Comparison of ENCODE assay signal across 2 cellular contexts in the genomic region with DNA sequence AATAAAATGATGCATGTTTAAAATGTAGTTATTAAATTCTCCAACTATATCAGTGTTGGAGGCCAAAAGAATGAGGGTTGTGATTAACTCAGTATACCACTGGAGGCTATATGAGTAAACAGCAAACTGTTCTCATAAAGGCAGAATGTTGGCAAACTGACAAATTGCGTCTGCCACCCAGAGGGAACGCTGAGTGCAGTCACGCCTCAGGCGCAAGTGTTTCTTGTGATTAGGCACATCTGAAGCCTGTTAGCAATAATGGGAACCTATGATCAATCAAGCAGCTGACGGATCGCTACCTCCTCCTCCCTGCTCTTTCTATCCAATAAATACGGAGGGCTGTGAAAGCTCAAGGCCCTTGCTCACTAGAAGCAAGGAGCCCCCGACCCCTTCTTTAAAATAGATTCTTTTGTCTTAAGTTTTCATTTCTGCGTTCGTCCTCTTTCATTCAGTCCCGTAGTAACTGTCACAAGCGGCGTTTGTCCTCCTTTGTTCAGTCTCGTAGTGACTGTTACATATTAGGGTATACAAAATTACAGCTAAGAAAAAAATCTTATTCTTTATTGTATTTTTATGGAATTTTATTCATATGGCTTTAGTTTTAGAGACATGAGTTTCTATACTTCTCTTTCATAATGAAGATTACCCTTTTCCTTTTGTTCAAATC.
TF ChIP-seq lines count a peak whose summit lies in the region.

No MANE protein-coding gene starts in this region.

TF ChIP-seq in A549, 52 proteins besides CTCF, POLR2A, EP300 and RAD21:
- TF ChIP-seq FOSL2 (IDR thresholded peaks at IDR 0.05) = no peak
- TF ChIP-seq FOSL2 (CRISPR knock-in tag; IDR thresholded peaks at IDR 0.05) = peak; percentile 16; the same call in 1 of the 2 replicates
- no peak for TF ChIP-seq TFCP2L1 (CRISPR knock-in tag; IDR thresholded peaks at IDR 0.05)
- TF ChIP-seq SMC3 (IDR thresholded peaks at IDR 0.05) = no peak
- no peak for TF ChIP-seq POLR2AphosphoS2 (conservative IDR thresholded peaks at IDR 0.05; ENCODE audit: low read length)
- TF ChIP-seq FOXS1 (CRISPR knock-in tag; IDR thresholded peaks at IDR 0.05) = no peak
- TF ChIP-seq JUNB (IDR thresholded peaks at IDR 0.05) = 0 out of 2 replicates have a peak, but pooled peaks have one; percentile 30

TF ChIP-seq in IMR-90, 13 proteins besides CTCF, POLR2A, EP300 and RAD21:
- TF ChIP-seq MXI1 (IDR thresholded peaks at IDR 0.05; ENCODE audit: borderline replicate concordance, low read depth, low read length) (no peak), NFE2L2 (IDR thresholded peaks at IDR 0.05; ENCODE audit: low read depth, low read length) (no peak), CHD1 (IDR thresholded peaks at IDR 0.05; ENCODE audit: low read depth, low read length) (no peak), SMC3 (IDR thresholded peaks at IDR 0.05; ENCODE audit: low read depth, low read length) (no peak), RFX5 (IDR thresholded peaks at IDR 0.05; ENCODE audit: low read depth, low read length) (no peak), BHLHE40 (IDR thresholded peaks at IDR 0.05; ENCODE audit: low read depth, low read length) (no peak), MAFK (IDR thresholded peaks at IDR 0.05; ENCODE audit: low read depth, low read length) (no peak), CEBPB (IDR thresholded peaks at IDR 0.05; ENCODE audit: low read depth, low read length) (no peak), MAZ (IDR thresholded peaks at IDR 0.05; ENCODE audit: borderline replicate concordance, low read depth, low read length) (no peak), FOS (IDR thresholded peaks at IDR 0.05; ENCODE audit: low read depth, low read length) (no peak), RCOR1 (IDR thresholded peaks at IDR 0.05; ENCODE audit: insufficient replicate concordance, low read length) (no peak)
- TF ChIP-seq, protein P1, sequence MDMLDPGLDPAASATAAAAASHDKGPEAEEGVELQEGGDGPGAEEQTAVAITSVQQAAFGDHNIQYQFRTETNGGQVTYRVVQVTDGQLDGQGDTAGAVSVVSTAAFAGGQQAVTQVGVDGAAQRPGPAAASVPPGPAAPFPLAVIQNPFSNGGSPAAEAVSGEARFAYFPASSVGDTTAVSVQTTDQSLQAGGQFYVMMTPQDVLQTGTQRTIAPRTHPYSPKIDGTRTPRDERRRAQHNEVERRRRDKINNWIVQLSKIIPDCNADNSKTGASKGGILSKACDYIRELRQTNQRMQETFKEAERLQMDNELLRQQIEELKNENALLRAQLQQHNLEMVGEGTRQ (IDR thresholded peaks at IDR 0.05; ENCODE audit: low read depth, low read length) = no peak
- TF ChIP-seq, protein P2, sequence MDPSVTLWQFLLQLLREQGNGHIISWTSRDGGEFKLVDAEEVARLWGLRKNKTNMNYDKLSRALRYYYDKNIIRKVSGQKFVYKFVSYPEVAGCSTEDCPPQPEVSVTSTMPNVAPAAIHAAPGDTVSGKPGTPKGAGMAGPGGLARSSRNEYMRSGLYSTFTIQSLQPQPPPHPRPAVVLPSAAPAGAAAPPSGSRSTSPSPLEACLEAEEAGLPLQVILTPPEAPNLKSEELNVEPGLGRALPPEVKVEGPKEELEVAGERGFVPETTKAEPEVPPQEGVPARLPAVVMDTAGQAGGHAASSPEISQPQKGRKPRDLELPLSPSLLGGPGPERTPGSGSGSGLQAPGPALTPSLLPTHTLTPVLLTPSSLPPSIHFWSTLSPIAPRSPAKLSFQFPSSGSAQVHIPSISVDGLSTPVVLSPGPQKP (IDR thresholded peaks at IDR 0.05; ENCODE audit: borderline replicate concordance, low read depth, low read length) = no peak
TF ChIP-seq in IMR-90: peak in this region for 0.
